ENCODE assay signal across 2 cellular contexts in the genomic region with DNA sequence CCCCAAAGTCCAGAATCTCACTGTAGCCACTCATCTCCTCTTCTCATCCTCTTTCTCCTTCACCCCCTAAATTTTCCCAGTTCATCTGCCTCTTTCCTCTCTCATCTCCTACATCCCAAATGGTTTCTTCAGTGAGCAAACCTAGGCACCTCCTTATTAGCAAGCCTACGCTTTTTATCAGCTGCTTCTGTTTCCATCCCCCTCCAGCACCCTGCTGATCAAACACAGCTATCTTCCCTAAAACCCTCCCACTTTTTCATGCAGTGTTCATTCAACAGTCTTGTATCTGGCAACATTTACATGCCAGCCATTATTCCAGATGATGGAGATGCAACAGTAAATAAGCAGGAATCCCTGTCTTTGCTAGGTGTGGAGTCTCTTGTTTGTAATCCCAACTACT.
TF ChIP-seq lines count a peak whose summit lies in the region.

No MANE protein-coding gene starts in this region.

TF ChIP-seq in HEK293, 187 proteins besides CTCF, POLR2A, EP300 and RAD21:
- TF ChIP-seq, protein P1, sequence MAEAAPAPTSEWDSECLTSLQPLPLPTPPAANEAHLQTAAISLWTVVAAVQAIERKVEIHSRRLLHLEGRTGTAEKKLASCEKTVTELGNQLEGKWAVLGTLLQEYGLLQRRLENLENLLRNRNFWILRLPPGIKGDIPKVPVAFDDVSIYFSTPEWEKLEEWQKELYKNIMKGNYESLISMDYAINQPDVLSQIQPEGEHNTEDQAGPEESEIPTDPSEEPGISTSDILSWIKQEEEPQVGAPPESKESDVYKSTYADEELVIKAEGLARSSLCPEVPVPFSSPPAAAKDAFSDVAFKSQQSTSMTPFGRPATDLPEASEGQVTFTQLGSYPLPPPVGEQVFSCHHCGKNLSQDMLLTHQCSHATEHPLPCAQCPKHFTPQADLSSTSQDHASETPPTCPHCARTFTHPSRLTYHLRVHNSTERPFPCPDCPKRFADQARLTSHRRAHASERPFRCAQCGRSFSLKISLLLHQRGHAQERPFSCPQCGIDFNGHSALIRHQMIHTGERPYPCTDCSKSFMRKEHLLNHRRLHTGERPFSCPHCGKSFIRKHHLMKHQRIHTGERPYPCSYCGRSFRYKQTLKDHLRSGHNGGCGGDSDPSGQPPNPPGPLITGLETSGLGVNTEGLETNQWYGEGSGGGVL (tag by site-specific recombination; IDR thresholded peaks at IDR 0.05) = peak; percentile 58; the same call in 1 of the 2 replicates
- no peak for TF ChIP-seq ZNF169 (tag by site-specific recombination; IDR thresholded peaks at IDR 0.05)

TF ChIP-seq in K562, 482 proteins besides CTCF, POLR2A, EP300 and RAD21:
- no peak for TF ChIP-seq ZSCAN32 (CRISPR knock-in tag; IDR thresholded peaks at IDR 0.05)
- peak; percentile 71 to 85; a peak in 3 of 4 replicates for TF ChIP-seq FOXA3 (CRISPR knock-in tag; conservative IDR thresholded peaks at IDR 0.05 in 1 of 2, IDR thresholded peaks at IDR 0.05 in 1 of 2)
- TF ChIP-seq ARID1B (IDR thresholded peaks at IDR 0.05) = peak; percentile 48; the same call in 1 of the 2 replicates
- TF ChIP-seq, protein P2, sequence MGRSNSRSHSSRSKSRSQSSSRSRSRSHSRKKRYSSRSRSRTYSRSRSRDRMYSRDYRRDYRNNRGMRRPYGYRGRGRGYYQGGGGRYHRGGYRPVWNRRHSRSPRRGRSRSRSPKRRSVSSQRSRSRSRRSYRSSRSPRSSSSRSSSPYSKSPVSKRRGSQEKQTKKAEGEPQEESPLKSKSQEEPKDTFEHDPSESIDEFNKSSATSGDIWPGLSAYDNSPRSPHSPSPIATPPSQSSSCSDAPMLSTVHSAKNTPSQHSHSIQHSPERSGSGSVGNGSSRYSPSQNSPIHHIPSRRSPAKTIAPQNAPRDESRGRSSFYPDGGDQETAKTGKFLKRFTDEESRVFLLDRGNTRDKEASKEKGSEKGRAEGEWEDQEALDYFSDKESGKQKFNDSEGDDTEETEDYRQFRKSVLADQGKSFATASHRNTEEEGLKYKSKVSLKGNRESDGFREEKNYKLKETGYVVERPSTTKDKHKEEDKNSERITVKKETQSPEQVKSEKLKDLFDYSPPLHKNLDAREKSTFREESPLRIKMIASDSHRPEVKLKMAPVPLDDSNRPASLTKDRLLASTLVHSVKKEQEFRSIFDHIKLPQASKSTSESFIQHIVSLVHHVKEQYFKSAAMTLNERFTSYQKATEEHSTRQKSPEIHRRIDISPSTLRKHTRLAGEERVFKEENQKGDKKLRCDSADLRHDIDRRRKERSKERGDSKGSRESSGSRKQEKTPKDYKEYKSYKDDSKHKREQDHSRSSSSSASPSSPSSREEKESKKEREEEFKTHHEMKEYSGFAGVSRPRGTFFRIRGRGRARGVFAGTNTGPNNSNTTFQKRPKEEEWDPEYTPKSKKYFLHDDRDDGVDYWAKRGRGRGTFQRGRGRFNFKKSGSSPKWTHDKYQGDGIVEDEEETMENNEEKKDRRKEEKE (IDR thresholded peaks at IDR 0.05; ENCODE audit: borderline replicate concordance in 1 of 2, control insufficient read depth in 1 of 2, low read depth in 2 of 2, low read length in 1 of 2) = no peak
- no peak for TF ChIP-seq TEAD4 (IDR thresholded peaks at IDR 0.05; ENCODE audit: low read length)
- no peak for TF ChIP-seq TEAD4 (CRISPR knock-in tag; IDR thresholded peaks at IDR 0.05; ENCODE audit: borderline replicate concordance)
- peak; percentile 41 for TF ChIP-seq CBFA2T3 (IDR thresholded peaks at IDR 0.05)
- peak in 1 of 2 experiments; percentile 40; a peak in 1 of 4 replicates for TF ChIP-seq KDM1A (IDR thresholded peaks at IDR 0.05)
- TF ChIP-seq POLR2AphosphoS2 (IDR thresholded peaks at IDR 0.05; ENCODE audit: low read length) = no peak
- peak; percentile 37; the same call in 1 of the 2 replicates for TF ChIP-seq DPF2 (IDR thresholded peaks at IDR 0.05)
- TF ChIP-seq SMARCA4 (IDR thresholded peaks at IDR 0.05) = 0 out of 2 replicates have a peak, but pooled peaks have one; percentile 19
- 0 out of 2 replicates have a peak, but pooled peaks have one; percentile 27 for TF ChIP-seq MTA2 (IDR thresholded peaks at IDR 0.05; ENCODE audit: low read depth)
- TF ChIP-seq HDAC1 (IDR thresholded peaks at IDR 0.05) = 0 out of 4 replicates have a peak, but pooled peaks of 1 of the 2 experiments have one; percentile 8
